In genomic region chr7:128943251-128943650, GRCh38 we compare ENCODE assay signal across 6 cellular contexts. TPM values are rescaled to one million over a fixed set of nuclear protein-coding genes. Genes with fewer than 3 reads are reported as not detected.
"Had no signal": no experiment of that assay in that cellular context is flagged by ENCODE, and none has a peak within 500 bp of the region (broad histone marks: within the 10 kb centered on the region; RNA-seq: fewer than 3 reads in every experiment).

No MANE protein-coding gene starts in this region.

RNA-seq across cellular contexts. Expression of gene IRF5, which starts 5.5 kb away (rescaled TPM):
- total RNA-seq: glomerular endothelial cell had no signal
- polyA plus RNA-seq: fibroblast of lung had no signal

RNA-seq across cellular contexts. Expression of gene KCP, which starts 32.7 kb away (rescaled TPM):
- total RNA-seq: activated T-helper 1 cell treated with anti-CD3 and anti-CD28 coated beads, Interleukin-12 subunit alpha, Interleukin-12 subunit beta, Interleukin-2, Interleukin-4 antibody, amounts not matched to agents 30 ng/mL and 10 ng/mL and 1 ng/mL, durations not matched to agents 14 hours and 24 hours and 36 hours; dermis microvascular lymphatic vessel endothelial cell; endothelial cell of umbilical vein; fibroblast of villous mesenchyme had no signal
- polyA plus RNA-seq: endothelial cell of umbilical vein had no signal
